In the genomic region with DNA sequence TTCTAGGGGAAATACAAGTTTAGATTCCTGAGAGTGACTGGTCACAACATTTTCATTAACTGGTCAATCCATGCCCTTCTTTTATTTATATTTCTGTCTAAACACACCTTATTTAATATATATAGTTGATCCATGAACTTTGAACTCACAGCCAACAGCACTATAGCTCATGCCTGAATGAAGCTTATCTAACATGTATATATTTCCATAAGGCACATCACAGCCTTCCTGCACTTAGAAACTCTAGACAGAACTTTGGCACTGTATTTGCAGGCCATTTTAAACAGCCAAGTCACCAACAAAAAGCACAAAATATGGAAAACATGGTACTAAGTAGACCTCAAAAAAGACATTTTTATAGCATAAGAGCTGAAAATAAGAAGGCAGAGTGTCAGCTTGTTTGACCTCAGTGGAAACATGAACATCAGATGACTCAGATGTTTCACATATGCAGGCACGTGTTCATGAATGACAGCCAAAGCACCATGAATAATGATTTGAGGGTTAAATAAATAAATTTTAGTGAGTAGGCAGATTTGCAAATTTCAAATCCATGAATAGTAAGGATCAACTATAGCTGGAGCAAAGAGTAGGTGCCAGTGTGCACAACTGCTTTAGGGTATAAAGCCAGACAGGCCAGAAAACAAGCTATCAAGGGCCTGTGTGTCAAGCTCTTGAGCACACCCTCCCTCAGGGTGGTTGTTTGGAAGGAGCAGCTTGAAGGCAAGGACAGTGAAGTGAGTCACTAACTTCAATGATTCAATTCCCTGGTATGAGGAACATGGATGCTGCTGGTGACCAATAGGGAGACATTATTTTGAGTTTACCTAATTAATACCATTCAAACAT, we compare ENCODE assay signal across 9 cellular contexts.
DNase-seq lines count a peak whose midpoint lies in the region; ATAC-seq and TF ChIP-seq lines count a peak whose summit lies in the region.
"Had no signal": no experiment of that assay in that cellular context is flagged by ENCODE, and none has a peak within 500 bp of the region (broad histone marks: within the 10 kb centered on the region; RNA-seq: fewer than 3 reads in every experiment).

No MANE protein-coding gene starts in this region.

- no peak overlapping the region for H3K23ac ChIP-seq in neuronal stem cell (ENCODE audit: low read depth, low read length, poor library complexity)

- TF ChIP-seq CTCF in PC-9 (conservative IDR thresholded peaks at IDR 0.05), result no peak
- TF ChIP-seq CTCF in fibroblast of lung (conservative IDR thresholded peaks at IDR 0.05 in 1 of 2, IDR thresholded peaks at IDR 0.05 in 1 of 2; ENCODE audit: low read depth in 1 of 2, low read length in 2 of 2), result no peak

- H2BK12ac ChIP-seq in neuronal stem cell (ENCODE audit: low read length), result no peak overlapping the region

- H3K9me3 ChIP-seq in PC-9 (ENCODE audit: insufficient read depth, low read depth), result no peaks in the 10 kb centered on the region
- no peaks in the 10 kb centered on the region for H3K9me3 ChIP-seq in fibroblast of lung (ENCODE audit: control insufficient read depth, insufficient read depth, low read depth, low read length)
- H3K9me3 ChIP-seq in neuronal stem cell (replicated peaks in 1 of 2; ENCODE audit: control insufficient read depth in 2 of 2, insufficient read depth in 1 of 2, low read depth in 1 of 2, low read length in 2 of 2), result peaks cover 0 to 1% of the 10 kb centered on the region in 2 donors
- H3K9me3 ChIP-seq: heart right ventricle had no signal

- CTCF ChIA-PET in PC-9 (lab: Charles Lee), result interaction anchor here (0.8 kb wide), 2 partner anchors 91 to 122 kb away, joined by 3 to 5 read pairs; no protein-coding TSS in a partner anchor
- CTCF ChIA-PET in HEK293T (lab: Yijun Ruan, JAX), result interaction anchor here (2.2 kb wide), 1 partner anchor 116 kb away, joined by 6 read pairs; no protein-coding TSS in a partner anchor

- no peak overlapping the region for H2AK5ac ChIP-seq in neuronal stem cell (ENCODE audit: low read depth, low read length)

- no CpG with 5 or more reads among the region's 1 CpG for WGBS in neuronal stem cell (ENCODE audit: extremely low coverage in 2 of 2, insufficient read length in 2 of 2, insufficient replicate concordance in 1 of 2), 2 donors

- H3K9me2 ChIP-seq in PC-9 (ENCODE audit: insufficient read depth), result no peaks in the 10 kb centered on the region

- H2BK15ac ChIP-seq in neuronal stem cell (ENCODE audit: low read length), result no peak overlapping the region

- H3K4me2 ChIP-seq in PC-9 (peak overlapping the region; percentile 56), fibroblast of lung (ENCODE audit: extremely low read depth, insufficient read depth, low read length) (peak overlapping the region; percentile 82), neuronal stem cell (ENCODE audit: insufficient read depth, low read length, poor library complexity, severe bottlenecking) (no peak overlapping the region)

- peak; percentile 72 for ATAC-seq in stimulated activated naive CD8-positive, alpha-beta T cell treated with anti-CD3 and anti-CD28 coated beads, Interleukin-15, Interleukin-2, amounts not matched to agents 100 U/mL and 50 U/mL, for 24 hours

- no peaks in the 10 kb centered on the region for H3K79me2 ChIP-seq in PC-9 (ENCODE audit: low read depth)
- H3K79me2 ChIP-seq in fibroblast of lung (ENCODE audit: control insufficient read depth, insufficient read depth, low read length), result no peaks in the 10 kb centered on the region

- peaks cover 15% of the 10 kb centered on the region for H3F3A ChIP-seq in PC-9 (ENCODE audit: insufficient read depth, low read depth)

- H3K4me1 ChIP-seq in PC-9 (replicated peaks; ENCODE audit: insufficient read depth), result peaks cover 61% of the 10 kb centered on the region
- H3K4me1 ChIP-seq in fibroblast of lung (ENCODE audit: control insufficient read depth, extremely low read depth, insufficient read depth, low read length), result peaks cover 34% of the 10 kb centered on the region
- no peaks in the 10 kb centered on the region for H3K4me1 ChIP-seq in neuronal stem cell (ENCODE audit: control insufficient read depth in 2 of 2, insufficient read depth in 1 of 2, low read depth in 1 of 2, low read length in 2 of 2)
- H3K4me1 ChIP-seq: heart right ventricle had no signal

- H3K4me3 ChIP-seq in PC-9 (no peak overlapping the region), fibroblast of lung (replicated peaks in 1 of 4; ENCODE audit: control extremely low read depth in 1 of 4, insufficient read depth in 1 of 4, low read depth in 3 of 4, low read length in 4 of 4) (no peak overlapping the region), neuronal stem cell (ENCODE audit: low read length in 2 of 2) (no peak overlapping the region)
- H3K4me3 ChIP-seq: heart right ventricle had no signal

- DNase-seq in H4 (ENCODE audit: low spot score), result peak; percentile 64
- DNase-seq in PC-9, result peak; percentile 75 to 96
- DNase-seq in fibroblast of lung (ENCODE audit: low read depth in 2 of 2), result peak; percentile 98
- no peak for DNase-seq in stimulated activated naive CD8-positive, alpha-beta T cell treated with anti-CD3 and anti-CD28 coated beads, Interleukin-15, Interleukin-2, amounts not matched to agents 100 U/mL and 50 U/mL, for 24 hours
- DNase-seq in NCI-H1092 treated with DMSO at 0.1 percent for 48 hours (lab: John Stamatoyannopoulos, UW), result no peak
- no peak for DNase-seq in activated CD4-positive, alpha-beta T cell treated with anti-CD3 and anti-CD28 coated beads, Interleukin-2, amount 50 U/mL, for 1 hour
- DNase-seq in neuronal stem cell (ENCODE audit: low spot score), result no peak
- no peak for DNase-seq in HEK293T (ENCODE audit: extremely low spot score)
- DNase-seq: heart right ventricle had no signal

- H4K20me1 ChIP-seq in PC-9 (ENCODE audit: insufficient read depth), result no peaks in the 10 kb centered on the region
- no peaks in the 10 kb centered on the region for H4K20me1 ChIP-seq in fibroblast of lung (ENCODE audit: control insufficient read depth, extremely low read depth, insufficient read depth, low read length)

- POLR2A ChIA-PET in PC-9 (lab: Charles Lee; ENCODE audit: unreplicated experiment) (interaction anchor here (0.6 to 1.6 kb wide), 5 partner anchors 89 to 283 kb away, joined by 3 to 22 read pairs (median 6); a partner anchor contains a TSS), HEK293T (lab: Yijun Ruan, JAX) (interaction anchor here (1.7 kb wide), 1 partner anchor 317 kb away, joined by 4 read pairs; no protein-coding TSS in a partner anchor)

- no peak overlapping the region for H2BK120ac ChIP-seq in neuronal stem cell (ENCODE audit: low read depth, low read length)

- intact Hi-C loops in PC-9 (cut with micrococcal nuclease; ENCODE audit: unreplicated experiment), result loop anchor here (1.0 kb wide), 4 partner anchors 42 to 129 kb away; a partner anchor contains a TSS

- H3K4ac ChIP-seq in neuronal stem cell (ENCODE audit: low read length), result no peak overlapping the region

- H4K91ac ChIP-seq in neuronal stem cell (ENCODE audit: low read depth, low read length, poor library complexity), result no peak overlapping the region

- no peak overlapping the region for H2BK5ac ChIP-seq in neuronal stem cell (ENCODE audit: low read length)

- H3K27me3 ChIP-seq in PC-9 (ENCODE audit: insufficient read depth, low read depth), result no peaks in the 10 kb centered on the region
- H3K27me3 ChIP-seq in fibroblast of lung (ENCODE audit: control insufficient read depth, insufficient read depth, low read length), result no peaks in the 10 kb centered on the region
- H3K27me3 ChIP-seq in neuronal stem cell (ENCODE audit: control insufficient read depth in 3 of 3, insufficient read depth in 3 of 3, low read depth in 1 of 3, low read length in 3 of 3), result peaks cover 0 to 2% (median 0%) of the 10 kb centered on the region in 3 experiments
- H3K27me3 ChIP-seq: heart right ventricle had no signal

- no peak overlapping the region for H3K18ac ChIP-seq in neuronal stem cell (ENCODE audit: low read length)

- no peaks in the 10 kb centered on the region for H3K79me1 ChIP-seq in neuronal stem cell (ENCODE audit: low read depth, low read length)

- no peak overlapping the region for H3K14ac ChIP-seq in neuronal stem cell (ENCODE audit: low read length)

- H3K9ac ChIP-seq in fibroblast of lung (ENCODE audit: insufficient read depth, low read length), result no peak overlapping the region
- no peak overlapping the region for H3K9ac ChIP-seq in neuronal stem cell (ENCODE audit: low read depth, low read length, poor library complexity)

- H2AFZ ChIP-seq in PC-9, result no peak overlapping the region
- H2AFZ ChIP-seq in fibroblast of lung (ENCODE audit: low read length), result no peak overlapping the region
- no peak overlapping the region for H2AFZ ChIP-seq in neuronal stem cell (ENCODE audit: low read length)

- H3K36me3 ChIP-seq in PC-9 (ENCODE audit: low read depth) (no peaks in the 10 kb centered on the region), fibroblast of lung (ENCODE audit: control insufficient read depth, insufficient read depth, low read length) (no peaks in the 10 kb centered on the region), neuronal stem cell (replicated peaks in 1 of 2; ENCODE audit: control insufficient read depth in 2 of 2, insufficient read depth in 2 of 2, low read length in 2 of 2) (no peaks in the 10 kb centered on the region)
- H3K36me3 ChIP-seq: heart right ventricle had no signal

- H3K27ac ChIP-seq in PC-9, result peak overlapping the region; percentile 87
- H3K27ac ChIP-seq in fibroblast of lung (ENCODE audit: insufficient read depth, low read length), result peak overlapping the region; percentile 69
- H3K27ac ChIP-seq in neuronal stem cell (replicated peaks; ENCODE audit: low read length), result no peak overlapping the region
- H3K27ac ChIP-seq: heart right ventricle had no signal

- BruUV-seq in PC-9 (replicated peaks; lab: Mats Ljungman, UMichigan), result TSS peak; percentile 30

- no peak overlapping the region for H4K8ac ChIP-seq in neuronal stem cell (ENCODE audit: low read depth, low read length)

TF ChIP-seq in HEK293T, 16 proteins besides CTCF, POLR2A, EP300 and RAD21:
- TF ChIP-seq ARNT (IDR thresholded peaks at IDR 0.05), result no peak
TF ChIP-seq in HEK293T: peak in this region for 0.

Comparison
In these comparisons a context has a peak if more than half of its experiments do, and no peak if none do; other contexts are left out.
1. DNase-seq: peak in H4 (single experiment), PC-9 (2 of 2) and fibroblast of lung (2 of 2); none in stimulated activated naive CD8-positive, alpha-beta T cell treated with anti-CD3 and anti-CD28 coated beads, Interleukin-15, Interleukin-2, amounts not matched to agents 100 U/mL and 50 U/mL, for 24 hours (single experiment), NCI-H1092 treated with DMSO at 0.1 percent for 48 hours (single experiment), activated CD4-positive, alpha-beta T cell treated with anti-CD3 and anti-CD28 coated beads, Interleukin-2, amount 50 U/mL, for 1 hour (single experiment), neuronal stem cell (single experiment) and HEK293T (single experiment).